ENCODE assay signal across 20 cellular contexts in the genomic region with DNA sequence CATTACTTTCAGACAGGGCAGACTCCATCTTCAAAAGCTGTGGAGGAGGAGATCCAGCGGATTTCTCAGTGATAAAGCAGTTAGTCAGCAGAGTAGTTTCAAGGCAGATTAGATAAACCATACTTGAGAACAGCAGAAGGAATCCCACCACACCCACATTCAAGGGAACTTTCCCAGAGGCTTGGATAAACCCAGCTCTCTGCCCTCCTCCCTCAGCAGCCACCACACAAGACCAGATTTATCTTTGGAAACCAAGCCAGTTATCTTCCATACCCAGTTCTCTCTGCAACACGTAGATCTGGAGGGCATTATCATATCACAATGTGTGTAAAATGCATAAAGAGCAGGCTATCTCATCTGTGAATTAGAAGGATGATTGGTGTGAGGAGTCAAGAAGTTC. TPM values are rescaled to one million over a fixed set of nuclear protein-coding genes. Genes with fewer than 3 reads are reported as not detected.
DNase-seq lines count a peak whose midpoint lies in the region; ATAC-seq and TF ChIP-seq lines count a peak whose summit lies in the region.
"Had no signal": no experiment of that assay in that cellular context is flagged by ENCODE, and none has a peak within 500 bp of the region (broad histone marks: within the 10 kb centered on the region; RNA-seq: fewer than 3 reads in every experiment).

No MANE protein-coding gene starts in this region.

- no peaks in the 10 kb centered on the region for H3K36me3 ChIP-seq in tibial nerve
- H3K36me3 ChIP-seq: spleen, transverse colon had no signal

- H3K27me3 ChIP-seq in foreskin keratinocyte = no peaks in the 10 kb centered on the region
- H3K27me3 ChIP-seq in tibial nerve = no peaks in the 10 kb centered on the region
- H3K27me3 ChIP-seq: spleen, transverse colon had no signal

- WGBS in tibial nerve, 2 donors = 64 to 65% methylated on average over 2 of the region's 2 CpGs

- peak; percentile 62 for ATAC-seq in foreskin keratinocyte
- ATAC-seq in GM21526 (IDR thresholded peaks at IDR 0.05; ENCODE audit: low FRiP score, unreplicated experiment) = no peak

- H3K27ac Mint-ChIP-seq in HFFc6 = peak overlapping the region; percentile 54
- H3K27ac Mint-ChIP-seq: naive B cell; stimulated activated effector memory CD8-positive, alpha-beta T cell treated with anti-CD3 and anti-CD28 coated beads, Interleukin-12 subunit alpha, Interleukin-12 subunit beta, amount 100 ng/mL, for 72 hours had no signal

- DNase-seq in HFFc6 (peak; percentile 63), amniotic epithelial cell (ENCODE audit: low read depth) (peak; percentile 99), foreskin keratinocyte (peak; percentile 21 to 70), stromal cell of bone marrow (ENCODE audit: low read depth) (peak; percentile 6), tibial nerve (ENCODE audit: low spot score in 2 of 2) (no peak), NCI-H1930 (lab: John Stamatoyannopoulos, UW) (no peak)
- DNase-seq: activated CD4-positive, alpha-beta T cell treated with anti-CD3 and anti-CD28 coated beads for 48 hours; activated CD8-positive, alpha-beta memory T cell treated with anti-CD3 and anti-CD28 coated beads, Interleukin-2, amount 50 U/mL, for 48 hours; cortex of kidney; DND-41; Kasumi-1; naive B cell; NCI-H1436; NCI-H2227 treated with DMSO at 0.1 percent for 48 hours; spleen; T-helper 2 cell; transverse colon had no signal

- no peak overlapping the region for H3K4me3 ChIP-seq in tibial nerve
- H3K4me3 ChIP-seq: spleen, transverse colon had no signal

- H3K27me3 Mint-ChIP-seq in HFFc6 (ENCODE audit: insufficient read depth) = no peaks in the 10 kb centered on the region; the same call in 1 of the 2 replicates
- H3K27me3 Mint-ChIP-seq: naive B cell had no signal

- peak overlapping the region; percentile 25; the same call in 1 of the 2 replicates for H3K4me3 Mint-ChIP-seq in HFFc6
- H3K4me3 Mint-ChIP-seq: naive B cell; stimulated activated effector memory CD8-positive, alpha-beta T cell treated with anti-CD3 and anti-CD28 coated beads, Interleukin-12 subunit alpha, Interleukin-12 subunit beta, amount 100 ng/mL, for 72 hours had no signal

- no peaks in the 10 kb centered on the region for H3K9me3 Mint-ChIP-seq in HFFc6
- H3K9me3 Mint-ChIP-seq: stimulated activated effector memory CD8-positive, alpha-beta T cell treated with anti-CD3 and anti-CD28 coated beads, Interleukin-12 subunit alpha, Interleukin-12 subunit beta, amount 100 ng/mL, for 72 hours had no signal

- H3K27ac ChIP-seq in foreskin keratinocyte (no peak overlapping the region), tibial nerve (no peak overlapping the region)
- H3K27ac ChIP-seq: C4-2B, spleen, transverse colon had no signal

- TF ChIP-seq EP300 in tibial nerve (IDR thresholded peaks at IDR 0.05) = no peak

- H3K9me3 ChIP-seq in tibial nerve = peaks cover 0 to 11% (median 0%) of the 10 kb centered on the region in 4 donors
- H3K9me3 ChIP-seq: spleen, transverse colon had no signal

- H3K4me1 ChIP-seq in foreskin keratinocyte (peaks cover 19% of the 10 kb centered on the region), tibial nerve (no peaks in the 10 kb centered on the region)
- H3K4me1 ChIP-seq: spleen, transverse colon had no signal

- TF ChIP-seq CTCF in HFFc6 (IDR thresholded peaks at IDR 0.05) = no peak
- TF ChIP-seq CTCF in foreskin keratinocyte (conservative IDR thresholded peaks at IDR 0.05) = no peak
- no peak for TF ChIP-seq CTCF in tibial nerve (IDR thresholded peaks at IDR 0.05)

- TF ChIP-seq POLR2A in tibial nerve (IDR thresholded peaks at IDR 0.05) = no peak

- peaks cover 43% of the 10 kb centered on the region for H3K4me1 Mint-ChIP-seq in HFFc6 (ENCODE audit: low read depth)
- H3K4me1 Mint-ChIP-seq: naive B cell had no signal

- H3K36me3 Mint-ChIP-seq in HFFc6 (ENCODE audit: low read depth) = no peaks in the 10 kb centered on the region
- H3K36me3 Mint-ChIP-seq: naive B cell; stimulated activated effector memory CD8-positive, alpha-beta T cell treated with anti-CD3 and anti-CD28 coated beads, Interleukin-12 subunit alpha, Interleukin-12 subunit beta, amount 100 ng/mL, for 72 hours had no signal

RNA-seq across cellular contexts. Expression of a gene that starts 40.2 kb away (rescaled TPM):
- under 1 TPM in 5 of 6 experiments, not detected in 1; 0.05 to 0.28 (median 0.07) TPM for total RNA-seq in HFFc6 (2021; fragmentation: NEBNext Ultra II Directional; extraction: Animal tissue kit (Norgen Biotek cat#: 25700))
- 0.07 and 0.10 TPM in 2 replicates for total RNA-seq in foreskin keratinocyte
- 0.07 TPM in 2 replicates for polyA plus RNA-seq in foreskin keratinocyte
- total RNA-seq in tibial nerve = 1 to 10 TPM in 3 of 4 donors, under 1 TPM in 1; 0.30 to 1.3 (median 1.1) TPM

Comparison
In these comparisons a context has a peak if more than half of its experiments do, and no peak if none do; other contexts are left out.
1. DNase-seq: peak in HFFc6 (single experiment), amniotic epithelial cell (single experiment), foreskin keratinocyte (2 of 2) and stromal cell of bone marrow (single experiment); none in tibial nerve (0 of 2) and NCI-H1930 (0 of 2).